Comparison of ENCODE assay signal across 8 cellular contexts in genomic region chr20:29519605-29520241, GRCh38.
DNase-seq lines count a peak whose midpoint lies in the region; FAIRE-seq and TF ChIP-seq lines count a peak whose summit lies in the region.
"Not testable (repeated sequence)": the region's sequence is repeated elsewhere in the genome, so short reads cannot be mapped to it uniquely, and the experiment has no call there.

No MANE protein-coding gene starts in this region.

- H4K20me1 ChIP-seq in Loucy (ENCODE audit: insufficient read depth, low read length, poor library complexity, severe bottlenecking); OCI-LY7 (ENCODE audit: insufficient read depth, low read length): not testable (repeated sequence)

- not testable (repeated sequence) for H3K9ac ChIP-seq in Loucy (ENCODE audit: low read depth, low read length, poor library complexity, severe bottlenecking); colonic mucosa (ENCODE audit: low read depth in 2 of 2, low read length in 2 of 2); kidney (ENCODE audit: low read length in 2 of 2)

- not testable (repeated sequence) for H3K27me3 ChIP-seq in Loucy (ENCODE audit: insufficient read depth, low read length, poor library complexity, severe bottlenecking); colonic mucosa; tibial artery

- H3K9me2 ChIP-seq in Loucy (replicated peaks; ENCODE audit: low read depth, low read length); OCI-LY7 (ENCODE audit: insufficient read depth, low read length): not testable (repeated sequence)

- intact Hi-C loops in OCI-LY7 (cut with micrococcal nuclease; ENCODE audit: unreplicated experiment); colonic mucosa (cut with DNase I); kidney (cut with DNase I); tibial artery (cut with DNase I; ENCODE audit: low total_unique reads): not testable (repeated sequence)

- not testable (repeated sequence) for H3K4me3 ChIP-seq in Loucy (ENCODE audit: low read length, poor library complexity, severe bottlenecking); OCI-LY7 (ENCODE audit: low read depth, low read length, poor library complexity, severe bottlenecking); colonic mucosa; kidney (ENCODE audit: low read length in 2 of 2); tibial artery

- not testable (repeated sequence) for H3K9me3 ChIP-seq in Loucy (ENCODE audit: insufficient read depth, low read depth, low read length); OCI-LY7 (ENCODE audit: low read length); colonic mucosa; kidney (ENCODE audit: control insufficient read depth in 1 of 2, low read length in 2 of 2)
- H3K9me3 ChIP-seq in tibial artery: peaks cover 0 to 12% (median 5%) of the 10 kb centered on the region in 3 donors

- H3K4me2 ChIP-seq in Loucy (ENCODE audit: low read depth, low read length, poor library complexity, severe bottlenecking); OCI-LY7 (ENCODE audit: low read length): not testable (repeated sequence)

- H3K4me1 ChIP-seq in Loucy (ENCODE audit: insufficient read depth, low read length, poor library complexity, severe bottlenecking); OCI-LY7 (ENCODE audit: insufficient read depth, low read length, poor library complexity, severe bottlenecking); colonic mucosa; kidney (ENCODE audit: control insufficient read depth in 1 of 2, insufficient read depth in 1 of 2, low read depth in 1 of 2, low read length in 2 of 2); tibial artery: not testable (repeated sequence)

- not testable (repeated sequence) for FAIRE-seq in kidney (lab: Jason Lieb, UNC)

- POLR2A ChIA-PET in OCI-LY7 (lab: Charles Lee): interaction anchor here (0.6 kb wide), 1 partner anchor 9 kb away, joined by 4 read pairs; no protein-coding TSS in a partner anchor

- DNase-seq in CMK (ENCODE audit: low read depth) (peak; percentile 9), OCI-LY7 (ENCODE audit: low spot score) (peak; percentile 26)
- not testable (repeated sequence) for DNase-seq in GM13977 (ENCODE audit: low spot score); colonic mucosa; kidney; tibial artery

- TF ChIP-seq CTCF in GM13977 (IDR thresholded peaks at IDR 0.05; ENCODE audit: extremely low read depth, insufficient read depth, missing control alignments) (peak; percentile 61), Loucy (conservative IDR thresholded peaks at IDR 0.05; ENCODE audit: low read length) (peak; percentile 51), OCI-LY7 (conservative IDR thresholded peaks at IDR 0.05; ENCODE audit: low read length) (peak; percentile 61), VCaP (conservative IDR thresholded peaks at IDR 0.05) (peak; percentile 90), colonic mucosa (IDR thresholded peaks at IDR 0.05) (peak; percentile 33), kidney (IDR thresholded peaks at IDR 0.05; ENCODE audit: borderline replicate concordance, extremely low read depth, insufficient read depth) (peak; percentile 35), tibial artery (IDR thresholded peaks at IDR 0.05) (peak; percentile 14 to 29)

- H3K36me3 ChIP-seq in Loucy (ENCODE audit: insufficient read depth, low read length); OCI-LY7 (ENCODE audit: insufficient read depth, low read length); colonic mucosa; kidney (ENCODE audit: control insufficient read depth in 1 of 2, insufficient read depth in 2 of 2, low read length in 2 of 2); tibial artery: not testable (repeated sequence)

- H3K79me2 ChIP-seq in Loucy (ENCODE audit: insufficient read depth, low read length); OCI-LY7 (ENCODE audit: insufficient read depth, low read depth, low read length): not testable (repeated sequence)

- CTCF ChIA-PET in OCI-LY7 (lab: Charles Lee; ENCODE audit: unreplicated experiment): not testable (repeated sequence)

- H2AFZ ChIP-seq in Loucy (ENCODE audit: low read length); OCI-LY7 (ENCODE audit: low read length): not testable (repeated sequence)

- not testable (repeated sequence) for BruUV-seq in OCI-LY7 (replicated peaks; lab: Mats Ljungman, UMichigan)

- H3K27ac ChIP-seq in OCI-LY7 (ENCODE audit: low read depth, low read length, poor library complexity, severe bottlenecking); VCaP; colonic mucosa; kidney (ENCODE audit: low read depth in 2 of 2, low read length in 2 of 2); tibial artery: not testable (repeated sequence)

- in situ Hi-C loops in GM13977 (cut with MboI; ENCODE audit: low pct_unique_long_range_greater_than_20kb, low sequenced_read_pairs, unreplicated experiment): not testable (repeated sequence)

- not testable (repeated sequence) for H3F3A ChIP-seq in Loucy (ENCODE audit: low read depth)

Comparison
In these comparisons a context has a peak if more than half of its experiments do, and no peak if none do; other contexts are left out.
1. CTCF ChIP-seq: peak in every context shown above with its lines; median percentile 90 in VCaP; 61 in GM13977; 61 in OCI-LY7; 51 in Loucy; 35 in kidney; 33 in colonic mucosa; 22 in tibial artery.